1 cellular context compared by ENCODE assay signal in the genomic region with DNA sequence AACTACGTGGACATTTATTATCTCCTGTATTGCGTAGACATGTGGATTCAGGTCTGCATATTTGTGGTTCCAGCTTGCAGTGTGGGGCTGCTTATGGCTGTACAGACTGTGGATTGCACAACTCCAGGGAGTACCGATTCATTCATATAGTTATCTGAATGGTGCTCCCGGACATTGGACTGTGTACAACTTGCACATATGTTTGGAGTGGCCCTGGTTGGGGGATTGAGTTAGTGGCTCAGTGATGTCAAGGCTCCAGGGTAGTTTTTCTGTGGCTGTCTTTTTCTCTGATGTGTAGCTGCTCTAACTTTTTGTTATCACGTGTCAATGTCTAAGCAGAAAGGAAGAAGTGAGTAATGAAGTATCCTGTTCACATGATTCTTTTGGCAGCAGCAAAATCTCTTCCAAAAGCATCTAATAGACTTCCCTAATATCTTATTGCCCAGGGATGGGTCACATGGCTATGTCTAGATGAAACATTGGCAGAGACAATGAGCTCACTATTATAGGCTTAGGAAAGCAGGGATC.
TF ChIP-seq lines count a peak whose summit lies in the region.

No MANE protein-coding gene starts in this region.

TF ChIP-seq in HepG2, 621 proteins besides CTCF, POLR2A, EP300 and RAD21 (continued from another document and continues in another):
- TF ChIP-seq, protein P1, sequence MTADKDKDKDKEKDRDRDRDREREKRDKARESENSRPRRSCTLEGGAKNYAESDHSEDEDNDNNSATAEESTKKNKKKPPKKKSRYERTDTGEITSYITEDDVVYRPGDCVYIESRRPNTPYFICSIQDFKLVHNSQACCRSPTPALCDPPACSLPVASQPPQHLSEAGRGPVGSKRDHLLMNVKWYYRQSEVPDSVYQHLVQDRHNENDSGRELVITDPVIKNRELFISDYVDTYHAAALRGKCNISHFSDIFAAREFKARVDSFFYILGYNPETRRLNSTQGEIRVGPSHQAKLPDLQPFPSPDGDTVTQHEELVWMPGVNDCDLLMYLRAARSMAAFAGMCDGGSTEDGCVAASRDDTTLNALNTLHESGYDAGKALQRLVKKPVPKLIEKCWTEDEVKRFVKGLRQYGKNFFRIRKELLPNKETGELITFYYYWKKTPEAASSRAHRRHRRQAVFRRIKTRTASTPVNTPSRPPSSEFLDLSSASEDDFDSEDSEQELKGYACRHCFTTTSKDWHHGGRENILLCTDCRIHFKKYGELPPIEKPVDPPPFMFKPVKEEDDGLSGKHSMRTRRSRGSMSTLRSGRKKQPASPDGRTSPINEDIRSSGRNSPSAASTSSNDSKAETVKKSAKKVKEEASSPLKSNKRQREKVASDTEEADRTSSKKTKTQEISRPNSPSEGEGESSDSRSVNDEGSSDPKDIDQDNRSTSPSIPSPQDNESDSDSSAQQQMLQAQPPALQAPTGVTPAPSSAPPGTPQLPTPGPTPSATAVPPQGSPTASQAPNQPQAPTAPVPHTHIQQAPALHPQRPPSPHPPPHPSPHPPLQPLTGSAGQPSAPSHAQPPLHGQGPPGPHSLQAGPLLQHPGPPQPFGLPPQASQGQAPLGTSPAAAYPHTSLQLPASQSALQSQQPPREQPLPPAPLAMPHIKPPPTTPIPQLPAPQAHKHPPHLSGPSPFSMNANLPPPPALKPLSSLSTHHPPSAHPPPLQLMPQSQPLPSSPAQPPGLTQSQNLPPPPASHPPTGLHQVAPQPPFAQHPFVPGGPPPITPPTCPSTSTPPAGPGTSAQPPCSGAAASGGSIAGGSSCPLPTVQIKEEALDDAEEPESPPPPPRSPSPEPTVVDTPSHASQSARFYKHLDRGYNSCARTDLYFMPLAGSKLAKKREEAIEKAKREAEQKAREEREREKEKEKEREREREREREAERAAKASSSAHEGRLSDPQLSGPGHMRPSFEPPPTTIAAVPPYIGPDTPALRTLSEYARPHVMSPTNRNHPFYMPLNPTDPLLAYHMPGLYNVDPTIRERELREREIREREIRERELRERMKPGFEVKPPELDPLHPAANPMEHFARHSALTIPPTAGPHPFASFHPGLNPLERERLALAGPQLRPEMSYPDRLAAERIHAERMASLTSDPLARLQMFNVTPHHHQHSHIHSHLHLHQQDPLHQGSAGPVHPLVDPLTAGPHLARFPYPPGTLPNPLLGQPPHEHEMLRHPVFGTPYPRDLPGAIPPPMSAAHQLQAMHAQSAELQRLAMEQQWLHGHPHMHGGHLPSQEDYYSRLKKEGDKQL (CRISPR knock-in tag; IDR thresholded peaks at IDR 0.05; ENCODE audit: low read depth), result peak; percentile 53; the same call in 1 of the 2 replicates
- TF ChIP-seq KMT2A (CRISPR knock-in tag; IDR thresholded peaks at IDR 0.05), result peak; percentile 69; the same call in 1 of the 2 replicates
- TF ChIP-seq ZNF781 (CRISPR knock-in tag; IDR thresholded peaks at IDR 0.05; ENCODE audit: borderline replicate concordance, not compliant biosample characterization), result no peak
- TF ChIP-seq DMAP1 (CRISPR knock-in tag; IDR thresholded peaks at IDR 0.05), result peak; percentile 50; the same call in 1 of the 2 replicates
- TF ChIP-seq ZNF451 (CRISPR knock-in tag; IDR thresholded peaks at IDR 0.05), result no peak
- no peak for TF ChIP-seq ZBTB42 (CRISPR knock-in tag; IDR thresholded peaks at IDR 0.05)
- no peak for TF ChIP-seq BORCS8-MEF2B (CRISPR knock-in tag; IDR thresholded peaks at IDR 0.05)
- TF ChIP-seq HBP1 (CRISPR knock-in tag; IDR thresholded peaks at IDR 0.05; ENCODE audit: low read depth), result peak; percentile 70; the same call in 1 of the 2 replicates
- TF ChIP-seq, protein P2, sequence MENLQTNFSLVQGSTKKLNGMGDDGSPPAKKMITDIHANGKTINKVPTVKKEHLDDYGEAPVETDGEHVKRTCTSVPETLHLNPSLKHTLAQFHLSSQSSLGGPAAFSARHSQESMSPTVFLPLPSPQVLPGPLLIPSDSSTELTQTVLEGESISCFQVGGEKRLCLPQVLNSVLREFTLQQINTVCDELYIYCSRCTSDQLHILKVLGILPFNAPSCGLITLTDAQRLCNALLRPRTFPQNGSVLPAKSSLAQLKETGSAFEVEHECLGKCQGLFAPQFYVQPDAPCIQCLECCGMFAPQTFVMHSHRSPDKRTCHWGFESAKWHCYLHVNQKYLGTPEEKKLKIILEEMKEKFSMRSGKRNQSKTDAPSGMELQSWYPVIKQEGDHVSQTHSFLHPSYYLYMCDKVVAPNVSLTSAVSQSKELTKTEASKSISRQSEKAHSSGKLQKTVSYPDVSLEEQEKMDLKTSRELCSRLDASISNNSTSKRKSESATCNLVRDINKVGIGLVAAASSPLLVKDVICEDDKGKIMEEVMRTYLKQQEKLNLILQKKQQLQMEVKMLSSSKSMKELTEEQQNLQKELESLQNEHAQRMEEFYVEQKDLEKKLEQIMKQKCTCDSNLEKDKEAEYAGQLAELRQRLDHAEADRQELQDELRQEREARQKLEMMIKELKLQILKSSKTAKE (CRISPR knock-in tag; IDR thresholded peaks at IDR 0.05; ENCODE audit: borderline replicate concordance), result peak; percentile 70; the same call in 1 of the 2 replicates
- TF ChIP-seq ZNF674 (CRISPR knock-in tag; IDR thresholded peaks at IDR 0.05; ENCODE audit: low read depth), result no peak
- TF ChIP-seq ZNF549 (CRISPR knock-in tag; IDR thresholded peaks at IDR 0.05), result no peak
- no peak for TF ChIP-seq MAZ (IDR thresholded peaks at IDR 0.05; ENCODE audit: borderline replicate concordance, low read depth, low read length)
- 0 out of 2 replicates have a peak, but pooled peaks have one; percentile 30 for TF ChIP-seq MAZ (CRISPR knock-in tag; IDR thresholded peaks at IDR 0.05; ENCODE audit: low read depth)
- no peak for TF ChIP-seq RORA (CRISPR knock-in tag; IDR thresholded peaks at IDR 0.05)
- TF ChIP-seq GLMP (CRISPR knock-in tag; IDR thresholded peaks at IDR 0.05; ENCODE audit: borderline replicate concordance), result no peak
- TF ChIP-seq TGIF2 (CRISPR knock-in tag; IDR thresholded peaks at IDR 0.05), result 0 out of 2 replicates have a peak, but pooled peaks have one; percentile 51
- peak; percentile 98 for TF ChIP-seq ZSCAN29 (CRISPR knock-in tag; conservative IDR thresholded peaks at IDR 0.05)
- no peak for TF ChIP-seq ZFX (CRISPR knock-in tag; IDR thresholded peaks at IDR 0.05; ENCODE audit: low read depth)
- TF ChIP-seq TIGD3 (CRISPR knock-in tag; IDR thresholded peaks at IDR 0.05; ENCODE audit: borderline replicate concordance), result no peak
- peak; percentile 68; the same call in 1 of the 2 replicates for TF ChIP-seq CBX5 (CRISPR knock-in tag; IDR thresholded peaks at IDR 0.05; ENCODE audit: borderline replicate concordance)
- TF ChIP-seq ZNF660 (CRISPR knock-in tag; IDR thresholded peaks at IDR 0.05; ENCODE audit: borderline replicate concordance, low read depth), result no peak
- TF ChIP-seq ZNF614 (CRISPR knock-in tag; IDR thresholded peaks at IDR 0.05; ENCODE audit: borderline replicate concordance), result peak; percentile 86; the same call in 1 of the 2 replicates
- no peak for TF ChIP-seq ZNF160 (CRISPR knock-in tag; IDR thresholded peaks at IDR 0.05)
- TF ChIP-seq ZKSCAN8 (CRISPR knock-in tag; IDR thresholded peaks at IDR 0.05; ENCODE audit: borderline replicate concordance), result peak; percentile 64; the same call in 1 of the 2 replicates
- peak; percentile 100 for TF ChIP-seq ZNF263 (CRISPR knock-in tag; IDR thresholded peaks at IDR 0.05)
- peak; percentile 81 for TF ChIP-seq ZMYM3 (CRISPR knock-in tag; IDR thresholded peaks at IDR 0.05)
- peak; percentile 73 for TF ChIP-seq ATF1 (CRISPR knock-in tag; IDR thresholded peaks at IDR 0.05)
- TF ChIP-seq HCFC1 (IDR thresholded peaks at IDR 0.05; ENCODE audit: low read depth, low read length), result no peak
- 0 out of 2 replicates have a peak, but pooled peaks have one; percentile 1 for TF ChIP-seq SNAPC2 (CRISPR knock-in tag; IDR thresholded peaks at IDR 0.05)
- 0 out of 2 replicates have a peak, but pooled peaks have one; percentile 31 for TF ChIP-seq BHLHE40 (IDR thresholded peaks at IDR 0.05; ENCODE audit: low read length)
- 0 out of 3 replicates have a peak, but pooled peaks have one; percentile 46 for TF ChIP-seq MXI1 (IDR thresholded peaks at IDR 0.05; ENCODE audit: borderline replicate concordance, low read depth, low read length)
- TF ChIP-seq, protein P3, sequence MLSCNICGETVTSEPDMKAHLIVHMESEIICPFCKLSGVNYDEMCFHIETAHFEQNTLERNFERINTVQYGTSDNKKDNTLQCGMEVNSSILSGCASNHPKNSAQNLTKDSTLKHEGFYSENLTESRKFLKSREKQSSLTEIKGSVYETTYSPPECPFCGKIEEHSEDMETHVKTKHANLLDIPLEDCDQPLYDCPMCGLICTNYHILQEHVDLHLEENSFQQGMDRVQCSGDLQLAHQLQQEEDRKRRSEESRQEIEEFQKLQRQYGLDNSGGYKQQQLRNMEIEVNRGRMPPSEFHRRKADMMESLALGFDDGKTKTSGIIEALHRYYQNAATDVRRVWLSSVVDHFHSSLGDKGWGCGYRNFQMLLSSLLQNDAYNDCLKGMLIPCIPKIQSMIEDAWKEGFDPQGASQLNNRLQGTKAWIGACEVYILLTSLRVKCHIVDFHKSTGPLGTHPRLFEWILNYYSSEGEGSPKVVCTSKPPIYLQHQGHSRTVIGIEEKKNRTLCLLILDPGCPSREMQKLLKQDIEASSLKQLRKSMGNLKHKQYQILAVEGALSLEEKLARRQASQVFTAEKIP (CRISPR knock-in tag; IDR thresholded peaks at IDR 0.05; ENCODE audit: borderline replicate concordance), result no peak
- peak; percentile 75; the same call in 1 of the 2 replicates for TF ChIP-seq ZBTB7B (CRISPR knock-in tag; IDR thresholded peaks at IDR 0.05)
- 0 out of 2 replicates have a peak, but pooled peaks have one; percentile 75 for TF ChIP-seq ZNF792 (CRISPR knock-in tag; IDR thresholded peaks at IDR 0.05)
- TF ChIP-seq ZNF816 (CRISPR knock-in tag; IDR thresholded peaks at IDR 0.05; ENCODE audit: borderline replicate concordance), result peak; percentile 60; the same call in 1 of the 2 replicates
- TF ChIP-seq ZBTB37 (CRISPR knock-in tag; IDR thresholded peaks at IDR 0.05), result peak; percentile 36; the same call in 1 of the 2 replicates
- no peak for TF ChIP-seq ZNF784 (CRISPR knock-in tag; IDR thresholded peaks at IDR 0.05; ENCODE audit: borderline replicate concordance)
